Comparison of ENCODE assay signal across 1 cellular context in the genomic region with DNA sequence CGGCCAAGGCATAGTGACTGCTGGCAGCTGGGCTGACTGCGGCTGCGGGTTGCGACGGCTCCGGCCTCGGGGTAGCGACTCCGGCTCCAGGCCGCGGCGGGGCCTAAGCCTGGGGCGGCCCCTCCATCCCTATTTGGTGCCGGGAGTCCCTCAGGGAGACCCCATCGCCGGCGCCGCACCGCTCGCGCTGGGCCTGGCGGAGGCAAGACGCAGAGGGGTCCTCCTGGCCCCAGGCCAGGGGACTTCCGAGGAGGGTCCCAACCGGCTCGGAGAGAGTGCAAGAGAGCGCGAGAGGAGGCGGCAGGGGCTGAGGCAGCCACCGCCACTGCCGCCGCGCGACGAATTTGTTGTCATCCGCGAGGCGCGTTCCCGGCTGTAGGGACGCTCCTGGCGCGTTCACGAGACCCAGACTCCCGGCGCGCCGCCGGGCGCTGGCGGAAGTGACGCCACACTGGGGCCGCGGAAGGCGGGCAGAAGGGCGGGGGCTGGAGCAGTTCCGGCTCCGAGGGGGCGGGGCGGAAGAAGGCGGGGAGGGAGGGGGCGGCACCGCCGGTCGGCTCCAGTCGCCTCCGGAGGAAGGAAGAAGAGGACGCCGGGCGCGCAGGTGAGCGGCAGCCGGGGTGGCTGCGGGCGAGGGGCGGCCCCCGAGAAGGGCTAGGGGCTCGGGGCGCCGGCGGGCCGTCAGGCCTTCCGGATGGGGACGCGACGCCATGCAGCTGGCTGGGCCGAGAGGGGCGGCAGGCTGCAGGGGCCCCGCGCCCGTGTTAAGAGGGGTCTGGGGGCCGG.
A peak's percentile ranks its signal among the peaks of the same experiment; 100 is the strongest.
TF ChIP-seq lines count a peak whose summit lies in the region.

A gene with protein sequence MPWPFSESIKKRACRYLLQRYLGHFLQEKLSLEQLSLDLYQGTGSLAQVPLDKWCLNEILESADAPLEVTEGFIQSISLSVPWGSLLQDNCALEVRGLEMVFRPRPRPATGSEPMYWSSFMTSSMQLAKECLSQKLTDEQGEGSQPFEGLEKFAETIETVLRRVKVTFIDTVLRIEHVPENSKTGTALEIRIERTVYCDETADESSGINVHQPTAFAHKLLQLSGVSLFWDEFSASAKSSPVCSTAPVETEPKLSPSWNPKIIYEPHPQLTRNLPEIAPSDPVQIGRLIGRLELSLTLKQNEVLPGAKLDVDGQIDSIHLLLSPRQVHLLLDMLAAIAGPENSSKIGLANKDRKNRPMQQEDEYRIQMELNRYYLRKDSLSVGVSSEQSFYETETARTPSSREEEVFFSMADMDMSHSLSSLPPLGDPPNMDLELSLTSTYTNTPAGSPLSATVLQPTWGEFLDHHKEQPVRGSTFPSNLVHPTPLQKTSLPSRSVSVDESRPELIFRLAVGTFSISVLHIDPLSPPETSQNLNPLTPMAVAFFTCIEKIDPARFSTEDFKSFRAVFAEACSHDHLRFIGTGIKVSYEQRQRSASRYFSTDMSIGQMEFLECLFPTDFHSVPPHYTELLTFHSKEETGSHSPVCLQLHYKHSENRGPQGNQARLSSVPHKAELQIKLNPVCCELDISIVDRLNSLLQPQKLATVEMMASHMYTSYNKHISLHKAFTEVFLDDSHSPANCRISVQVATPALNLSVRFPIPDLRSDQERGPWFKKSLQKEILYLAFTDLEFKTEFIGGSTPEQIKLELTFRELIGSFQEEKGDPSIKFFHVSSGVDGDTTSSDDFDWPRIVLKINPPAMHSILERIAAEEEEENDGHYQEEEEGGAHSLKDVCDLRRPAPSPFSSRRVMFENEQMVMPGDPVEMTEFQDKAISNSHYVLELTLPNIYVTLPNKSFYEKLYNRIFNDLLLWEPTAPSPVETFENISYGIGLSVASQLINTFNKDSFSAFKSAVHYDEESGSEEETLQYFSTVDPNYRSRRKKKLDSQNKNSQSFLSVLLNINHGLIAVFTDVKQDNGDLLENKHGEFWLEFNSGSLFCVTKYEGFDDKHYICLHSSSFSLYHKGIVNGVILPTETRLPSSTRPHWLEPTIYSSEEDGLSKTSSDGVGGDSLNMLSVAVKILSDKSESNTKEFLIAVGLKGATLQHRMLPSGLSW (N-terminal part only) (minus strand): TSS at position 377 of the 786 bp plus-strand sequence. CDS start 365 bp downstream, at position 12.
A gene with protein sequence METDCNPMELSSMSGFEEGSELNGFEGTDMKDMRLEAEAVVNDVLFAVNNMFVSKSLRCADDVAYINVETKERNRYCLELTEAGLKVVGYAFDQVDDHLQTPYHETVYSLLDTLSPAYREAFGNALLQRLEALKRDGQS (plus strand): TSS at position 562 of the 786 bp plus-strand sequence. CDS start 18,722 bp downstream, outside the sequence.

TF ChIP-seq in HEK293, 187 proteins besides CTCF, POLR2A, EP300 and RAD21 (continued from another document and continues in another):
- peak; percentile 94 for TF ChIP-seq ZXDB (tag by site-specific recombination; IDR thresholded peaks at IDR 0.05)
- TF ChIP-seq REPIN1 (tag by site-specific recombination; IDR thresholded peaks at IDR 0.05; ENCODE audit: low read depth), result 0 out of 2 replicates have a peak, but pooled peaks have one; percentile 51
- no peak for TF ChIP-seq SALL2 (tag by site-specific recombination; IDR thresholded peaks at IDR 0.05; ENCODE audit: borderline replicate concordance)
- peak; percentile 73 for TF ChIP-seq ZEB2 (tag by site-specific recombination; IDR thresholded peaks at IDR 0.05)
- TF ChIP-seq ZNF221 (tag by site-specific recombination; IDR thresholded peaks at IDR 0.05; ENCODE audit: borderline replicate concordance), result no peak
- peak; percentile 23; the same call in 1 of the 2 replicates for TF ChIP-seq ZFHX2 (tag by site-specific recombination; conservative IDR thresholded peaks at IDR 0.05)
- peak; percentile 76 for TF ChIP-seq ZNF600 (tag by site-specific recombination; IDR thresholded peaks at IDR 0.05)
- 0 out of 2 replicates have a peak, but pooled peaks have one; percentile 27 for TF ChIP-seq ZSCAN23 (tag by site-specific recombination; IDR thresholded peaks at IDR 0.05)
- TF ChIP-seq, protein P1, sequence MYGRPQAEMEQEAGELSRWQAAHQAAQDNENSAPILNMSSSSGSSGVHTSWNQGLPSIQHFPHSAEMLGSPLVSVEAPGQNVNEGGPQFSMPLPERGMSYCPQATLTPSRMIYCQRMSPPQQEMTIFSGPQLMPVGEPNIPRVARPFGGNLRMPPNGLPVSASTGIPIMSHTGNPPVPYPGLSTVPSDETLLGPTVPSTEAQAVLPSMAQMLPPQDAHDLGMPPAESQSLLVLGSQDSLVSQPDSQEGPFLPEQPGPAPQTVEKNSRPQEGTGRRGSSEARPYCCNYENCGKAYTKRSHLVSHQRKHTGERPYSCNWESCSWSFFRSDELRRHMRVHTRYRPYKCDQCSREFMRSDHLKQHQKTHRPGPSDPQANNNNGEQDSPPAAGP (tag by site-specific recombination; IDR thresholded peaks at IDR 0.05), result 0 out of 2 replicates have a peak, but pooled peaks have one; percentile 51
- TF ChIP-seq, protein P2, sequence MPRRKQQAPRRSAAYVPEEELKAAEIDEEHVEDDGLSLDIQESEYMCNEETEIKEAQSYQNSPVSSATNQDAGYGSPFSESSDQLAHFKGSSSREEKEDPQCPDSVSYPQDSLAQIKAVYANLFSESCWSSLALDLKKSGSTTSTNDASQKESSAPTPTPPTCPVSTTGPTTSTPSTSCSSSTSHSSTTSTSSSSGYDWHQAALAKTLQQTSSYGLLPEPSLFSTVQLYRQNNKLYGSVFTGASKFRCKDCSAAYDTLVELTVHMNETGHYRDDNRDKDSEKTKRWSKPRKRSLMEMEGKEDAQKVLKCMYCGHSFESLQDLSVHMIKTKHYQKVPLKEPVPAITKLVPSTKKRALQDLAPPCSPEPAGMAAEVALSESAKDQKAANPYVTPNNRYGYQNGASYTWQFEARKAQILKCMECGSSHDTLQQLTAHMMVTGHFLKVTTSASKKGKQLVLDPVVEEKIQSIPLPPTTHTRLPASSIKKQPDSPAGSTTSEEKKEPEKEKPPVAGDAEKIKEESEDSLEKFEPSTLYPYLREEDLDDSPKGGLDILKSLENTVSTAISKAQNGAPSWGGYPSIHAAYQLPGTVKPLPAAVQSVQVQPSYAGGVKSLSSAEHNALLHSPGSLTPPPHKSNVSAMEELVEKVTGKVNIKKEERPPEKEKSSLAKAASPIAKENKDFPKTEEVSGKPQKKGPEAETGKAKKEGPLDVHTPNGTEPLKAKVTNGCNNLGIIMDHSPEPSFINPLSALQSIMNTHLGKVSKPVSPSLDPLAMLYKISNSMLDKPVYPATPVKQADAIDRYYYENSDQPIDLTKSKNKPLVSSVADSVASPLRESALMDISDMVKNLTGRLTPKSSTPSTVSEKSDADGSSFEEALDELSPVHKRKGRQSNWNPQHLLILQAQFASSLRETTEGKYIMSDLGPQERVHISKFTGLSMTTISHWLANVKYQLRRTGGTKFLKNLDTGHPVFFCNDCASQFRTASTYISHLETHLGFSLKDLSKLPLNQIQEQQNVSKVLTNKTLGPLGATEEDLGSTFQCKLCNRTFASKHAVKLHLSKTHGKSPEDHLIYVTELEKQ (tag by site-specific recombination; IDR thresholded peaks at IDR 0.05; ENCODE audit: borderline replicate concordance), result no peak
- TF ChIP-seq ZNF768 (tag by site-specific recombination; IDR thresholded peaks at IDR 0.05), result no peak
- peak; percentile 26; the same call in 1 of the 2 replicates for TF ChIP-seq ZNF596 (tag by site-specific recombination; IDR thresholded peaks at IDR 0.05)
- no peak for TF ChIP-seq ZNF10 (tag by site-specific recombination; IDR thresholded peaks at IDR 0.05)
- TF ChIP-seq, protein P3, sequence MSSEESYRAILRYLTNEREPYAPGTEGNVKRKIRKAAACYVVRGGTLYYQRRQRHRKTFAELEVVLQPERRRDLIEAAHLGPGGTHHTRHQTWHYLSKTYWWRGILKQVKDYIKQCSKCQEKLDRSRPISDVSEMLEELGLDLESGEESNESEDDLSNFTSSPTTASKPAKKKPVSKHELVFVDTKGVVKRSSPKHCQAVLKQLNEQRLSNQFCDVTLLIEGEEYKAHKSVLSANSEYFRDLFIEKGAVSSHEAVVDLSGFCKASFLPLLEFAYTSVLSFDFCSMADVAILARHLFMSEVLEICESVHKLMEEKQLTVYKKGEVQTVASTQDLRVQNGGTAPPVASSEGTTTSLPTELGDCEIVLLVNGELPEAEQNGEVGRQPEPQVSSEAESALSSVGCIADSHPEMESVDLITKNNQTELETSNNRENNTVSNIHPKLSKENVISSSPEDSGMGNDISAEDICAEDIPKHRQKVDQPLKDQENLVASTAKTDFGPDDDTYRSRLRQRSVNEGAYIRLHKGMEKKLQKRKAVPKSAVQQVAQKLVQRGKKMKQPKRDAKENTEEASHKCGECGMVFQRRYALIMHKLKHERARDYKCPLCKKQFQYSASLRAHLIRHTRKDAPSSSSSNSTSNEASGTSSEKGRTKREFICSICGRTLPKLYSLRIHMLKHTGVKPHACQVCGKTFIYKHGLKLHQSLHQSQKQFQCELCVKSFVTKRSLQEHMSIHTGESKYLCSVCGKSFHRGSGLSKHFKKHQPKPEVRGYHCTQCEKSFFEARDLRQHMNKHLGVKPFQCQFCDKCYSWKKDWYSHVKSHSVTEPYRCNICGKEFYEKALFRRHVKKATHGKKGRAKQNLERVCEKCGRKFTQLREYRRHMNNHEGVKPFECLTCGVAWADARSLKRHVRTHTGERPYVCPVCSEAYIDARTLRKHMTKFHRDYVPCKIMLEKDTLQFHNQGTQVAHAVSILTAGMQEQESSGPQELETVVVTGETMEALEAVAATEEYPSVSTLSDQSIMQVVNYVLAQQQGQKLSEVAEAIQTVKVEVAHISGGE (tag by site-specific recombination; conservative IDR thresholded peaks at IDR 0.05; ENCODE audit: low read depth), result no peak; the same call in 1 of the 2 replicates
- TF ChIP-seq WT1 (tag by site-specific recombination; IDR thresholded peaks at IDR 0.05), result peak; percentile 31
- TF ChIP-seq, protein P4, sequence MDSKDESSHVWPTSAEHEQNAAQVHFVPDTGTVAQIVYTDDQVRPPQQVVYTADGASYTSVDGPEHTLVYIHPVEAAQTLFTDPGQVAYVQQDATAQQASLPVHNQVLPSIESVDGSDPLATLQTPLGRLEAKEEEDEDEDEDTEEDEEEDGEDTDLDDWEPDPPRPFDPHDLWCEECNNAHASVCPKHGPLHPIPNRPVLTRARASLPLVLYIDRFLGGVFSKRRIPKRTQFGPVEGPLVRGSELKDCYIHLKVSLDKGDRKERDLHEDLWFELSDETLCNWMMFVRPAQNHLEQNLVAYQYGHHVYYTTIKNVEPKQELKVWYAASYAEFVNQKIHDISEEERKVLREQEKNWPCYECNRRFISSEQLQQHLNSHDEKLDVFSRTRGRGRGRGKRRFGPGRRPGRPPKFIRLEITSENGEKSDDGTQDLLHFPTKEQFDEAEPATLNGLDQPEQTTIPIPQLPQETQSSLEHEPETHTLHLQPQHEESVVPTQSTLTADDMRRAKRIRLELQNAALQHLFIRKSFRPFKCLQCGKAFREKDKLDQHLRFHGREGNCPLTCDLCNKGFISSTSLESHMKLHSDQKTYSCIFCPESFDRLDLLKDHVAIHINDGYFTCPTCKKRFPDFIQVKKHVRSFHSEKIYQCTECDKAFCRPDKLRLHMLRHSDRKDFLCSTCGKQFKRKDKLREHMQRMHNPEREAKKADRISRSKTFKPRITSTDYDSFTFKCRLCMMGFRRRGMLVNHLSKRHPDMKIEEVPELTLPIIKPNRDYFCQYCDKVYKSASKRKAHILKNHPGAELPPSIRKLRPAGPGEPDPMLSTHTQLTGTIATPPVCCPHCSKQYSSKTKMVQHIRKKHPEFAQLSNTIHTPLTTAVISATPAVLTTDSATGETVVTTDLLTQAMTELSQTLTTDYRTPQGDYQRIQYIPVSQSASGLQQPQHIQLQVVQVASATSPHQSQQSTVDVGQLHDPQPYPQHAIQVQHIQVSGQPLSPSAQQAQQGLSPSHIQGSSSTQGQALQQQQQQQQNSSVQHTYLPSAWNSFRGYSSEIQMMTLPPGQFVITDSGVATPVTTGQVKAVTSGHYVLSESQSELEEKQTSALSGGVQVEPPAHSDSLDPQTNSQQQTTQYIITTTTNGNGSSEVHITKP (tag by site-specific recombination; IDR thresholded peaks at IDR 0.05), result 0 out of 2 replicates have a peak, but pooled peaks have one; percentile 18
- TF ChIP-seq ZSCAN16 (tag by site-specific recombination; IDR thresholded peaks at IDR 0.05), result no peak
- peak; percentile 38; the same call in 1 of the 2 replicates for TF ChIP-seq ZNF777 (tag by site-specific recombination; IDR thresholded peaks at IDR 0.05; ENCODE audit: borderline replicate concordance)
- TF ChIP-seq, protein P5, sequence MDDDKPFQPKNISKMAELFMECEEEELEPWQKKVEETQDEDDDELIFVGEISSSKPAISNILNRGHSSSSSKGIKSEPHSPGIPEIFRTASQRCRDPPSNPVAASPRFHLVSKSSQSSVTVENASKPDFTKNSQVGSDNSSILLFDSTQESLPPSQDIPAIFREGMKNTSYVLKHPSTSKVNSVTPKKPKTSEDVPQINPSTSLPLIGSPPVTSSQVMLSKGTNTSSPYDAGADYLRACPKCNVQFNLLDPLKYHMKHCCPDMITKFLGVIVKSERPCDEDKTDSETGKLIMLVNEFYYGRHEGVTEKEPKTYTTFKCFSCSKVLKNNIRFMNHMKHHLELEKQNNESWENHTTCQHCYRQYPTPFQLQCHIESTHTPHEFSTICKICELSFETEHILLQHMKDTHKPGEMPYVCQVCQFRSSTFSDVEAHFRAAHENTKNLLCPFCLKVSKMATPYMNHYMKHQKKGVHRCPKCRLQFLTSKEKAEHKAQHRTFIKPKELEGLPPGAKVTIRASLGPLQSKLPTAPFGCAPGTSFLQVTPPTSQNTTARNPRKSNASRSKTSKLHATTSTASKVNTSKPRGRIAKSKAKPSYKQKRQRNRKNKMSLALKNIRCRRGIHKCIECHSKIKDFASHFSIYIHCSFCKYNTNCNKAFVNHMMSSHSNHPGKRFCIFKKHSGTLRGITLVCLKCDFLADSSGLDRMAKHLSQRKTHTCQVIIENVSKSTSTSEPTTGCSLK (tag by site-specific recombination; IDR thresholded peaks at IDR 0.05), result no peak
- TF ChIP-seq, protein P6, sequence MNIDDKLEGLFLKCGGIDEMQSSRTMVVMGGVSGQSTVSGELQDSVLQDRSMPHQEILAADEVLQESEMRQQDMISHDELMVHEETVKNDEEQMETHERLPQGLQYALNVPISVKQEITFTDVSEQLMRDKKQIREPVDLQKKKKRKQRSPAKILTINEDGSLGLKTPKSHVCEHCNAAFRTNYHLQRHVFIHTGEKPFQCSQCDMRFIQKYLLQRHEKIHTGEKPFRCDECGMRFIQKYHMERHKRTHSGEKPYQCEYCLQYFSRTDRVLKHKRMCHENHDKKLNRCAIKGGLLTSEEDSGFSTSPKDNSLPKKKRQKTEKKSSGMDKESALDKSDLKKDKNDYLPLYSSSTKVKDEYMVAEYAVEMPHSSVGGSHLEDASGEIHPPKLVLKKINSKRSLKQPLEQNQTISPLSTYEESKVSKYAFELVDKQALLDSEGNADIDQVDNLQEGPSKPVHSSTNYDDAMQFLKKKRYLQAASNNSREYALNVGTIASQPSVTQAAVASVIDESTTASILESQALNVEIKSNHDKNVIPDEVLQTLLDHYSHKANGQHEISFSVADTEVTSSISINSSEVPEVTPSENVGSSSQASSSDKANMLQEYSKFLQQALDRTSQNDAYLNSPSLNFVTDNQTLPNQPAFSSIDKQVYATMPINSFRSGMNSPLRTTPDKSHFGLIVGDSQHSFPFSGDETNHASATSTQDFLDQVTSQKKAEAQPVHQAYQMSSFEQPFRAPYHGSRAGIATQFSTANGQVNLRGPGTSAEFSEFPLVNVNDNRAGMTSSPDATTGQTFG (tag by site-specific recombination; IDR thresholded peaks at IDR 0.05; ENCODE audit: borderline replicate concordance), result no peak
- 0 out of 2 replicates have a peak, but pooled peaks have one; percentile 22 for TF ChIP-seq ZNF837 (tag by site-specific recombination; IDR thresholded peaks at IDR 0.05)
- peak; percentile 63; the same call in 1 of the 2 replicates for TF ChIP-seq ZNF394 (tag by site-specific recombination; IDR thresholded peaks at IDR 0.05; ENCODE audit: borderline replicate concordance)
- peak; percentile 41; the same call in 1 of the 2 replicates for TF ChIP-seq ZNF121 (tag by site-specific recombination; IDR thresholded peaks at IDR 0.05)
- TF ChIP-seq ZNF621 (tag by site-specific recombination; IDR thresholded peaks at IDR 0.05), result no peak
- TF ChIP-seq ZFP3 (tag by site-specific recombination; IDR thresholded peaks at IDR 0.05; ENCODE audit: low read depth), result no peak
- TF ChIP-seq ZNF302 (tag by site-specific recombination; IDR thresholded peaks at IDR 0.05; ENCODE audit: low read depth), result no peak
- peak; percentile 66; the same call in 1 of the 2 replicates for TF ChIP-seq SP7 (tag by site-specific recombination; IDR thresholded peaks at IDR 0.05)
